Comparison of ENCODE assay signal across 25 cellular contexts in the genomic region with DNA sequence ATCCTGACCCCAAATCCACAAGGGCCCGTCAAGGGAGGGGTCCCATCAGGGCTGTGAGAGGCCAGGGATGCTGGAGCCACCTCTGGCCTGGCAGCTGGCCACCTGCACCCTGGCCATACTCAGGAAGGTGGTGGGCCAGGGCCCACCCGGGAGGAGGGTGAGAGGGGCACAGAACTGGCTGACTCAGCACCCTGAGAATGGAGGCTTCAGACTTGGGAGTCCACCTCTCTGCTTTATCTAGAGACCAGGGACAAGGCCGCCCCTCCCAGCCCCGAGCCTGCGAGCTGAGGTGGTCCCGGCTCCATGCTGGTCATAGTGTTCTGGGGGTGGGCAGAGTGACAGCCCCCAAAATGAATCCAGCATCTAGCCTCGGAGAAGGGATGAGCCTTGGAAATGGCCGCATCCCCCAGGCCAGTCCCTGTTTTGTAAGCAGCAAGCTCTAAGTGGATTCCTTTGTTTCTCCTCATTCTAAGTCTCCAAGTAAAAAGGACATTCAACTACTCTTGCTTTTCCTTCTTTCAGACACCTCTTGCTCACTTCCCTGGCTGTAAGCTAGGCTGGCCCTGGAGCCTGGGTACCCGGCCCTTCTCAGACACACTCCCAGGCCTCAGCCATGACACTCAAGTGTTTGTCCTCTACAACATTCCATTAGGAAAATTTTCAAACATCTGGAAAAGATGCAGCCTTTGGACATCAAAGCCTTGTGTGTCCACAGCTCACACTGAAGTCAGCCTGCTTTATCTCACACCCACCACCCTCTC. TPM values are rescaled to one million over a fixed set of nuclear protein-coding genes. Genes with fewer than 3 reads are reported as not detected.
DNase-seq lines count a peak whose midpoint lies in the region; ATAC-seq and TF ChIP-seq lines count a peak whose summit lies in the region.
"Had no signal": no experiment of that assay in that cellular context is flagged by ENCODE, and none has a peak within 500 bp of the region (broad histone marks: within the 10 kb centered on the region; RNA-seq: fewer than 3 reads in every experiment).

No MANE protein-coding gene starts in this region.

- intact Hi-C loops in lower lobe of right lung (cut with DNase I) = no loop called here

- H3K4me1 ChIP-seq in Peyer's patch (no peaks in the 10 kb centered on the region), lower lobe of right lung (peaks cover 7% of the 10 kb centered on the region)
- H3K4me1 ChIP-seq: body of pancreas, heart right ventricle had no signal

- H3K36me3 Mint-ChIP-seq in type B pancreatic cell = no peaks in the 10 kb centered on the region

- no peak for TF ChIP-seq POLR2A in Peyer's patch (IDR thresholded peaks at IDR 0.05)

- H3K27me3 ChIP-seq in Peyer's patch (no peaks in the 10 kb centered on the region), lower lobe of right lung (ENCODE audit: low read depth) (no peaks in the 10 kb centered on the region)
- H3K27me3 ChIP-seq: BLaER1, body of pancreas had no signal

- H3K36me3 ChIP-seq in Peyer's patch (no peaks in the 10 kb centered on the region), lower lobe of right lung (no peaks in the 10 kb centered on the region)
- H3K36me3 ChIP-seq: BLaER1, heart right ventricle had no signal

- H3K4me1 Mint-ChIP-seq in type B pancreatic cell (ENCODE audit: unreplicated experiment) = no peaks in the 10 kb centered on the region

- no peak for ATAC-seq in lower lobe of right lung
- ATAC-seq: body of pancreas; effector memory CD8-positive, alpha-beta T cell; heart right ventricle had no signal

- H3K9me3 Mint-ChIP-seq in type B pancreatic cell = no peaks in the 10 kb centered on the region
- H3K9me3 Mint-ChIP-seq: effector memory CD8-positive, alpha-beta T cell; T-helper 1 cell treated with Interleukin-12 subunit alpha and Interleukin-12 subunit beta and Interleukin-4 antibody, amounts not matched to agents 30 μg/mL and 1 μg/mL, for 36 hours had no signal

- H3K27me3 Mint-ChIP-seq in type B pancreatic cell = peaks cover 35% of the 10 kb centered on the region

- DNase-seq in activated effector memory CD4-positive, alpha-beta T cell treated with anti-CD3 and anti-CD28 coated beads, Interleukin-2, amount 50 U/mL, for 16 hours = peak; percentile 49
- DNase-seq in activated effector memory CD4-positive, alpha-beta T cell treated with Interleukin-2 at 50 U/mL for 16 hours = no peak
- DNase-seq in Peyer's patch (peak in 2 of 3 donors; percentile 32 to 36), lower lobe of right lung (peak; percentile 36), type B pancreatic cell (ENCODE audit: extremely low spot score, unreplicated experiment) (peak; percentile 64), T-helper 1 cell (no peak)
- DNase-seq in activated CD4-positive, alpha-beta T cell treated with anti-CD3 and anti-CD28 coated beads for 1 hour = no peak
- DNase-seq in central memory CD4-positive, alpha-beta T cell = no peak
- DNase-seq: activated CD4-positive, alpha-beta T cell treated with anti-CD3 and anti-CD28 coated beads for 4 hours; activated gamma-delta T cell; effector memory CD8-positive, alpha-beta T cell; foreskin fibroblast; GDM1; GM23248; Karpas-422; NCI-H187; NCI-H226; NCI-H774; RPMI8226; stimulated activated CD8-positive, alpha-beta memory T cell treated with anti-CD3 and anti-CD28 coated beads, Interleukin-4, amount 100 ng/mL, for 48 hours had no signal

- H3K27ac ChIP-seq in Peyer's patch (no peak overlapping the region), lower lobe of right lung (no peak overlapping the region)
- H3K27ac ChIP-seq: BLaER1, body of pancreas, GM23248, heart right ventricle had no signal

- no peak overlapping the region for H3K27ac Mint-ChIP-seq in type B pancreatic cell
- H3K27ac Mint-ChIP-seq: effector memory CD8-positive, alpha-beta T cell; T-helper 1 cell treated with Interleukin-12 subunit alpha and Interleukin-12 subunit beta and Interleukin-4 antibody, amounts not matched to agents 30 μg/mL and 1 μg/mL, for 36 hours had no signal

- H3K9me3 ChIP-seq in Peyer's patch (no peaks in the 10 kb centered on the region), lower lobe of right lung (no peaks in the 10 kb centered on the region)
- H3K9me3 ChIP-seq: BLaER1, body of pancreas, heart right ventricle had no signal

- TF ChIP-seq CTCF in Peyer's patch (IDR thresholded peaks at IDR 0.05) (no peak), lower lobe of right lung (IDR thresholded peaks at IDR 0.05) (no peak), type B pancreatic cell (conservative IDR thresholded peaks at IDR 0.05) (no peak)

- H3K4me3 ChIP-seq in Peyer's patch (no peak overlapping the region), lower lobe of right lung (no peak overlapping the region)
- H3K4me3 ChIP-seq: BLaER1, body of pancreas, GM23248, heart right ventricle had no signal

- no peak overlapping the region for H3K4me3 Mint-ChIP-seq in type B pancreatic cell
- H3K4me3 Mint-ChIP-seq: effector memory CD8-positive, alpha-beta T cell; T-helper 1 cell treated with Interleukin-12 subunit alpha and Interleukin-12 subunit beta and Interleukin-4 antibody, amounts not matched to agents 30 μg/mL and 1 μg/mL, for 36 hours had no signal

RNA-seq across cellular contexts. Expression of a gene that starts 12.3 kb away (rescaled TPM):
- total RNA-seq in Peyer's patch = not detected
- 6.0 TPM for total RNA-seq in lower lobe of right lung
- 0.21 and 6.4 TPM in 2 replicates for total RNA-seq in type B pancreatic cell (ENCODE audit: low replicate concordance)
- total RNA-seq: body of pancreas, GM23248, heart right ventricle, SK-MEL-5 had no signal

Comparison
In these comparisons a context has a peak if more than half of its experiments do, and no peak if none do; other contexts are left out.
1. DNase-seq: peak in activated effector memory CD4-positive, alpha-beta T cell treated with anti-CD3 and anti-CD28 coated beads, Interleukin-2, amount 50 U/mL, for 16 hours (single experiment), Peyer's patch (2 of 3), lower lobe of right lung (single experiment) and type B pancreatic cell (single experiment); none in activated effector memory CD4-positive, alpha-beta T cell treated with Interleukin-2 at 50 U/mL for 16 hours (single experiment), activated CD4-positive, alpha-beta T cell treated with anti-CD3 and anti-CD28 coated beads for 1 hour (single experiment), central memory CD4-positive, alpha-beta T cell (single experiment) and T-helper 1 cell (0 of 5).